In genomic region chr12:120242275-120242799, GRCh38 we compare ENCODE assay signal across 1 cellular context.
TF ChIP-seq lines count a peak whose summit lies in the region.

No MANE protein-coding gene starts in this region.

TF ChIP-seq in K562, 482 proteins besides CTCF, POLR2A, EP300 and RAD21 (continued from another document and continues in another):
- peak; percentile 66; the same call in 1 of the 2 replicates for TF ChIP-seq ZNF592 (IDR thresholded peaks at IDR 0.05)
- TF ChIP-seq, protein P1, sequence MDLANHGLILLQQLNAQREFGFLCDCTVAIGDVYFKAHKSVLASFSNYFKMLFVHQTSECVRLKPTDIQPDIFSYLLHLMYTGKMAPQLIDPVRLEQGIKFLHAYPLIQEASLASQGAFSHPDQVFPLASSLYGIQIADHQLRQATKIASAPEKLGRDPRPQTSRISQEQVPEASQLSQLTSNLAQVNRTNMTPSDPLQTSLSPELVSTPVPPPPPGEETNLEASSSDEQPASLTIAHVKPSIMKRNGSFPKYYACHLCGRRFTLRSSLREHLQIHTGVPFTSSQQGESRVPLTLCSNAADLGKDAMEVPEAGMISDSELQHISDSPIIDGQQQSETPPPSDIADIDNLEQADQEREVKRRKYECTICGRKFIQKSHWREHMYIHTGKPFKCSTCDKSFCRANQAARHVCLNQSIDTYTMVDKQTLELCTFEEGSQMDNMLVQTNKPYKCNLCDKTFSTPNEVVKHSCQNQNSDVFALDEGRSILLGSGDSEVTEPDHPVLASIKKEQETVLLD (IDR thresholded peaks at IDR 0.05), result peak; percentile 83
- TF ChIP-seq MEIS2 (IDR thresholded peaks at IDR 0.05; ENCODE audit: partially characterized antibody), result peak; percentile 75
- peak; percentile 95 for TF ChIP-seq NBN (IDR thresholded peaks at IDR 0.05; ENCODE audit: low read depth)
- TF ChIP-seq, protein P2, sequence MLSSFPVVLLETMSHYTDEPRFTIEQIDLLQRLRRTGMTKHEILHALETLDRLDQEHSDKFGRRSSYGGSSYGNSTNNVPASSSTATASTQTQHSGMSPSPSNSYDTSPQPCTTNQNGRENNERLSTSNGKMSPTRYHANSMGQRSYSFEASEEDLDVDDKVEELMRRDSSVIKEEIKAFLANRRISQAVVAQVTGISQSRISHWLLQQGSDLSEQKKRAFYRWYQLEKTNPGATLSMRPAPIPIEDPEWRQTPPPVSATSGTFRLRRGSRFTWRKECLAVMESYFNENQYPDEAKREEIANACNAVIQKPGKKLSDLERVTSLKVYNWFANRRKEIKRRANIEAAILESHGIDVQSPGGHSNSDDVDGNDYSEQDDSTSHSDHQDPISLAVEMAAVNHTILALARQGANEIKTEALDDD (IDR thresholded peaks at IDR 0.05), result peak; percentile 77
- peak; percentile 91 for TF ChIP-seq PHF21A (IDR thresholded peaks at IDR 0.05; ENCODE audit: borderline replicate concordance, low read depth)
- no peak for TF ChIP-seq ZNF561 (CRISPR knock-in tag; conservative IDR thresholded peaks at IDR 0.05)
- TF ChIP-seq CEBPB (tag; IDR thresholded peaks at IDR 0.05), result no peak
- peak; percentile 90 for TF ChIP-seq SMARCA4 (IDR thresholded peaks at IDR 0.05)
- TF ChIP-seq ETV6 (IDR thresholded peaks at IDR 0.05; ENCODE audit: borderline replicate concordance in 1 of 2, low read depth in 2 of 2, low read length in 1 of 2), result peak in 1 of 2 experiments; percentile 74; a peak in 2 of 4 replicates
- no peak for TF ChIP-seq ETV6 (CRISPR knock-in tag; IDR thresholded peaks at IDR 0.05; ENCODE audit: borderline replicate concordance)
- TF ChIP-seq IFI16 (CRISPR knock-in tag; IDR thresholded peaks at IDR 0.05), result no peak
- TF ChIP-seq, protein P3, sequence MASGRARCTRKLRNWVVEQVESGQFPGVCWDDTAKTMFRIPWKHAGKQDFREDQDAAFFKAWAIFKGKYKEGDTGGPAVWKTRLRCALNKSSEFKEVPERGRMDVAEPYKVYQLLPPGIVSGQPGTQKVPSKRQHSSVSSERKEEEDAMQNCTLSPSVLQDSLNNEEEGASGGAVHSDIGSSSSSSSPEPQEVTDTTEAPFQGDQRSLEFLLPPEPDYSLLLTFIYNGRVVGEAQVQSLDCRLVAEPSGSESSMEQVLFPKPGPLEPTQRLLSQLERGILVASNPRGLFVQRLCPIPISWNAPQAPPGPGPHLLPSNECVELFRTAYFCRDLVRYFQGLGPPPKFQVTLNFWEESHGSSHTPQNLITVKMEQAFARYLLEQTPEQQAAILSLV (tag; IDR thresholded peaks at IDR 0.05), result no peak
- no peak for TF ChIP-seq ZNF3 (CRISPR knock-in tag; IDR thresholded peaks at IDR 0.05)
- TF ChIP-seq, protein P4, sequence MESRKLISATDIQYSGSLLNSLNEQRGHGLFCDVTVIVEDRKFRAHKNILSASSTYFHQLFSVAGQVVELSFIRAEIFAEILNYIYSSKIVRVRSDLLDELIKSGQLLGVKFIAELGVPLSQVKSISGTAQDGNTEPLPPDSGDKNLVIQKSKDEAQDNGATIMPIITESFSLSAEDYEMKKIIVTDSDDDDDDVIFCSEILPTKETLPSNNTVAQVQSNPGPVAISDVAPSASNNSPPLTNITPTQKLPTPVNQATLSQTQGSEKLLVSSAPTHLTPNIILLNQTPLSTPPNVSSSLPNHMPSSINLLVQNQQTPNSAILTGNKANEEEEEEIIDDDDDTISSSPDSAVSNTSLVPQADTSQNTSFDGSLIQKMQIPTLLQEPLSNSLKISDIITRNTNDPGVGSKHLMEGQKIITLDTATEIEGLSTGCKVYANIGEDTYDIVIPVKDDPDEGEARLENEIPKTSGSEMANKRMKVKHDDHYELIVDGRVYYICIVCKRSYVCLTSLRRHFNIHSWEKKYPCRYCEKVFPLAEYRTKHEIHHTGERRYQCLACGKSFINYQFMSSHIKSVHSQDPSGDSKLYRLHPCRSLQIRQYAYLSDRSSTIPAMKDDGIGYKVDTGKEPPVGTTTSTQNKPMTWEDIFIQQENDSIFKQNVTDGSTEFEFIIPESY (CRISPR knock-in tag; IDR thresholded peaks at IDR 0.05), result peak; percentile 83
- no peak for TF ChIP-seq YBX1 (IDR thresholded peaks at IDR 0.05)
- peak; percentile 86 for TF ChIP-seq STAT5A (IDR thresholded peaks at IDR 0.05; ENCODE audit: borderline replicate concordance, low read length)
- TF ChIP-seq TFAM (CRISPR knock-in tag; conservative IDR thresholded peaks at IDR 0.05), result no peak
- TF ChIP-seq TAF1 (IDR thresholded peaks at IDR 0.05; ENCODE audit: control insufficient read depth, extremely low read depth, insufficient read depth, low read length, severe bottlenecking), result no peak
- peak; percentile 100 for TF ChIP-seq HDAC2 (IDR thresholded peaks at IDR 0.05)
- TF ChIP-seq JUND (IDR thresholded peaks at IDR 0.05; ENCODE audit: borderline replicate concordance, low read depth, low read length), result peak; percentile 60; the same call in 1 of the 2 replicates
- TF ChIP-seq JUND (tag; IDR thresholded peaks at IDR 0.05; ENCODE audit: borderline replicate concordance, low read depth, low read length), result peak; percentile 42; the same call in 1 of the 3 replicates
- peak; percentile 84 for TF ChIP-seq PHB2 (IDR thresholded peaks at IDR 0.05; ENCODE audit: low read depth)
- peak; percentile 76 to 88 for TF ChIP-seq MAZ (CRISPR knock-in tag; conservative IDR thresholded peaks at IDR 0.05 in 1 of 2, IDR thresholded peaks at IDR 0.05 in 1 of 2)
- peak; percentile 96 for TF ChIP-seq KLF16 (IDR thresholded peaks at IDR 0.05)
- TF ChIP-seq SP1 (CRISPR knock-in tag; IDR thresholded peaks at IDR 0.05), result peak; percentile 71
- TF ChIP-seq ZNF174 (CRISPR knock-in tag; IDR thresholded peaks at IDR 0.05), result no peak
- TF ChIP-seq, protein P5, sequence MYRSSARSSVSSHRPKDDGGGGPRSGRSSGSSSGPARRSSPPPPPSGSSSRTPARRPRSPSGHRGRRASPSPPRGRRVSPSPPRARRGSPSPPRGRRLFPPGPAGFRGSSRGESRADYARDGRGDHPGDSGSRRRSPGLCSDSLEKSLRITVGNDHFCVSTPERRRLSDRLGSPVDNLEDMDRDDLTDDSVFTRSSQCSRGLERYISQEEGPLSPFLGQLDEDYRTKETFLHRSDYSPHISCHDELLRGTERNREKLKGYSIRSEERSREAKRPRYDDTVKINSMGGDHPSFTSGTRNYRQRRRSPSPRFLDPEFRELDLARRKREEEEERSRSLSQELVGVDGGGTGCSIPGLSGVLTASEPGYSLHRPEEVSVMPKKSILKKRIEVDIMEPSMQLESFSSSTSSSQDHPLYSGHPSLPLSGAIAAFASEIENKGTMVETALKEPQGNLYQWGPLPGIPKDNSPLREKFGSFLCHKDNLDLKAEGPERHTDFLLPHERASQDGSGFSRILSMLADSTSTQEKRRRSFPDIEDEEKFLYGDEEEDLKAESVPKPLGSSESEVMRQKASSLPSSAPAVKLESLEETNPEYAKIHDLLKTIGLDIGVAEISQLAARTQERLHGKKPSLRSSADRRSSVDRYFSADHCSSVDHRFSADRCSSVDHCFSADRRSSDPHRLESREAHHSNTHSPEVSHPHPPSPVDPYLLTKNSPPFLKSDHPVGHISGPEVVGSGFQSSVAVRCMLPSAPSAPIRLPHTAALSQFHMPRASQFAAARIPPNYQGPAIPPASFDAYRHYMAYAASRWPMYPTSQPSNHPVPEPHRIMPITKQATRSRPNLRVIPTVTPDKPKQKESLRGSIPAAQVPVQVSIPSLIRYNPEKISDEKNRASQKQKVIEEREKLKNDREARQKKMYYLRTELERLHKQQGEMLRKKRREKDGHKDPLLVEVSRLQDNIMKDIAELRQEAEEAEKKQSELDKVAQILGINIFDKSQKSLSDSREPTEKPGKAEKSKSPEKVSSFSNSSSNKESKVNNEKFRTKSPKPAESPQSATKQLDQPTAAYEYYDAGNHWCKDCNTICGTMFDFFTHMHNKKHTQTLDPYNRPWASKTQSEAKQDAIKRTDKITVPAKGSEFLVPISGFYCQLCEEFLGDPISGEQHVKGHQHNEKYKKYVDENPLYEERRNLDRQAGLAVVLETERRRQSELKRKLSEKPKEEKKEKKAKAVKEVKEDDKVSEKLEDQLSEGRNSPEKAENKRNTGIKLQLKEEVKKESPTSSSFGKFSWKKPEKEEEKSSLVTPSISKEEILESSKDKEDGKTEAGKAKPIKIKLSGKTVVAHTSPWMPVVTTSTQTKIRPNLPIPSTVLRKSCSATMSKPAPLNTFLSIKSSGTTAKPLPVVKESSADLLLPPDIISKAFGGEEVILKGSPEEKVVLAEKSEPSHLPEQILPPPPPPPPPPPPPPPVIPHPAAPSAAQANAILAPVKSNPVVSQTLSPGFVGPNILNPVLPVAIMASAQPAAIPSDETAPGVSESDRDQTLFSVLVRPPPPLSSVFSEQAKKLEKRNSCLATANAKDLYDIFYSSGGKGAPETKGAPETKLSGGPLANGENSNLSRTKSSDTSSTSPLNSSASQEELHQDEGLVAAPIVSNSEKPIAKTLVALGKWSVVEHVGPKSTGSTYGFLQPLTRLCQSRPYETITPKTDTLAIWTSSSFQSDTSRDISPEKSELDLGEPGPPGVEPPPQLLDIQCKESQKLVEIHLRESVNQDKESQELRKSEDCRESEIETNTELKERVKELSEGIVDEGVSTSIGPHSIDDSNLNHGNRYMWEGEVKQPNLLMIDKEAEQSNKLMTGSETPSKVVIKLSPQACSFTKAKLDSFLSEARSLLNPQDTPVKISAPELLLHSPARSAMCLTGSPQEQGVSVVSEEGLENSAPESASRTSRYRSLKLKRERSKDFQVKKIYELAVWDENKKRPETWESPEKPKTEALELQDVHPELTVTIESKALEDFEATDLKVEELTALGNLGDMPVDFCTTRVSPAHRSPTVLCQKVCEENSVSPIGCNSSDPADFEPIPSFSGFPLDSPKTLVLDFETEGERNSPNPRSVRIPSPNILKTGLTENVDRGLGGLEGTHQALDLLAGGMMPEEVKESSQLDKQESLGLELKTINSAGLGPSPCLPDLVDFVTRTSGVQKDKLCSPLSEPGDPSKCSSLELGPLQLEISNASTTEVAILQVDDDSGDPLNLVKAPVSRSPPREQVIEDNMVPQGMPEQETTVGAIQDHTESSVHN (IDR thresholded peaks at IDR 0.05; ENCODE audit: borderline replicate concordance in 1 of 2, low read depth in 1 of 2), result peak in 1 of 2 experiments; percentile 58; a peak in 1 of 4 replicates
- TF ChIP-seq ZBTB1 (CRISPR knock-in tag; IDR thresholded peaks at IDR 0.05; ENCODE audit: borderline replicate concordance, low read depth), result peak; percentile 88; the same call in 1 of the 2 replicates
- TF ChIP-seq HDAC6 (IDR thresholded peaks at IDR 0.05; ENCODE audit: low read depth, low read length), result no peak
- peak; percentile 92 for TF ChIP-seq RUNX1 (IDR thresholded peaks at IDR 0.05; ENCODE audit: low read depth)
- TF ChIP-seq MYBL2 (IDR thresholded peaks at IDR 0.05; ENCODE audit: low read depth), result no peak
- TF ChIP-seq MYBL2 (CRISPR knock-in tag; IDR thresholded peaks at IDR 0.05; ENCODE audit: borderline replicate concordance), result no peak
- TF ChIP-seq CBX2 (IDR thresholded peaks at IDR 0.05; ENCODE audit: insufficient read depth, low read length, poor library complexity, severe bottlenecking), result no peak
- peak; percentile 47; the same call in 1 of the 2 replicates for TF ChIP-seq EGR1 (conservative IDR thresholded peaks at IDR 0.05)
- TF ChIP-seq BACH1 (tag; IDR thresholded peaks at IDR 0.05), result peak; percentile 58; the same call in 1 of the 2 replicates
- no peak for TF ChIP-seq FUS (optimal IDR thresholded peaks at IDR 0.05; ENCODE audit: low read depth, low read length)
- no peak for TF ChIP-seq ZC3H11A (IDR thresholded peaks at IDR 0.05; ENCODE audit: low read depth, low read length)
- peak; percentile 94 for TF ChIP-seq TAL1 (IDR thresholded peaks at IDR 0.05)
- TF ChIP-seq, protein P6, sequence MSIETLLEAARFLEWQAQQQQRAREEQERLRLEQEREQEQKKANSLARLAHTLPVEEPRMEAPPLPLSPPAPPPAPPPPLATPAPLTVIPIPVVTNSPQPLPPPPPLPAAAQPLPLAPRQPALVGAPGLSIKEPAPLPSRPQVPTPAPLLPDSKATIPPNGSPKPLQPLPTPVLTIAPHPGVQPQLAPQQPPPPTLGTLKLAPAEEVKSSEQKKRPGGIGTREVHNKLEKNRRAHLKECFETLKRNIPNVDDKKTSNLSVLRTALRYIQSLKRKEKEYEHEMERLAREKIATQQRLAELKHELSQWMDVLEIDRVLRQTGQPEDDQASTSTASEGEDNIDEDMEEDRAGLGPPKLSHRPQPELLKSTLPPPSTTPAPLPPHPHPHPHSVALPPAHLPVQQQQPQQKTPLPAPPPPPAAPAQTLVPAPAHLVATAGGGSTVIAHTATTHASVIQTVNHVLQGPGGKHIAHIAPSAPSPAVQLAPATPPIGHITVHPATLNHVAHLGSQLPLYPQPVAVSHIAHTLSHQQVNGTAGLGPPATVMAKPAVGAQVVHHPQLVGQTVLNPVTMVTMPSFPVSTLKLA (conservative IDR thresholded peaks at IDR 0.05), result peak; percentile 80 to 97
- TF ChIP-seq KAT2B (IDR thresholded peaks at IDR 0.05; ENCODE audit: low read depth, low read length), result no peak
- TF ChIP-seq CBFB (CRISPR knock-in tag; IDR thresholded peaks at IDR 0.05), result peak; percentile 99
- TF ChIP-seq GABPA (tag; conservative IDR thresholded peaks at IDR 0.05; ENCODE audit: low read depth), result 0 out of 2 replicates have a peak, but pooled peaks have one; percentile 47
